In genomic region chr20:39103305-39103704, GRCh38 we compare ENCODE assay signal across 2 cellular contexts.
TF ChIP-seq lines count a peak whose summit lies in the region.

No MANE protein-coding gene starts in this region.

TF ChIP-seq in HepG2, 621 proteins besides CTCF, POLR2A, EP300 and RAD21 (continued from another document and continues in another):
- no peak for TF ChIP-seq ARID3A (IDR thresholded peaks at IDR 0.05; ENCODE audit: low read depth, low read length)
- TF ChIP-seq TRIM22 (IDR thresholded peaks at IDR 0.05), result peak; percentile 83; the same call in 1 of the 2 replicates
- TF ChIP-seq ATF7 (IDR thresholded peaks at IDR 0.05), result peak; percentile 13; the same call in 1 of the 2 replicates
- no peak for TF ChIP-seq ATF7 (CRISPR knock-in tag; IDR thresholded peaks at IDR 0.05)
- no peak for TF ChIP-seq CENPX (CRISPR knock-in tag; IDR thresholded peaks at IDR 0.05)
- TF ChIP-seq ZFP41 (CRISPR knock-in tag; IDR thresholded peaks at IDR 0.05; ENCODE audit: borderline replicate concordance), result no peak
- TF ChIP-seq SOX6 (IDR thresholded peaks at IDR 0.05), result peak; percentile 89; the same call in 1 of the 2 replicates
- TF ChIP-seq SOX6 (CRISPR knock-in tag; IDR thresholded peaks at IDR 0.05), result no peak
- TF ChIP-seq ZNF776 (CRISPR knock-in tag; IDR thresholded peaks at IDR 0.05), result no peak
- TF ChIP-seq YY1 (IDR thresholded peaks at IDR 0.05; ENCODE audit: insufficient read depth, insufficient replicate concordance, low read depth, low read length), result no peak
- TF ChIP-seq ETS1 (CRISPR knock-in tag; IDR thresholded peaks at IDR 0.05), result no peak
- no peak for TF ChIP-seq ZNF678 (CRISPR knock-in tag; IDR thresholded peaks at IDR 0.05)
- no peak for TF ChIP-seq MTF2 (CRISPR knock-in tag; IDR thresholded peaks at IDR 0.05; ENCODE audit: borderline replicate concordance)
- TF ChIP-seq ZFP90 (CRISPR knock-in tag; IDR thresholded peaks at IDR 0.05; ENCODE audit: borderline replicate concordance), result no peak
- 0 out of 2 replicates have a peak, but pooled peaks have one; percentile 54 for TF ChIP-seq NBN (conservative IDR thresholded peaks at IDR 0.05)
- no peak for TF ChIP-seq IRX3 (CRISPR knock-in tag; IDR thresholded peaks at IDR 0.05; ENCODE audit: borderline replicate concordance, low read depth)
- TF ChIP-seq SCMH1 (CRISPR knock-in tag; IDR thresholded peaks at IDR 0.05; ENCODE audit: borderline replicate concordance), result no peak
- TF ChIP-seq ZNF713 (CRISPR knock-in tag; IDR thresholded peaks at IDR 0.05), result no peak
- no peak for TF ChIP-seq ZNF3 (CRISPR knock-in tag; IDR thresholded peaks at IDR 0.05)
- TF ChIP-seq AFF4 (CRISPR knock-in tag; IDR thresholded peaks at IDR 0.05), result no peak
- no peak for TF ChIP-seq ZNF772 (CRISPR knock-in tag; IDR thresholded peaks at IDR 0.05)
- TF ChIP-seq ZNF773 (CRISPR knock-in tag; IDR thresholded peaks at IDR 0.05; ENCODE audit: borderline replicate concordance), result no peak
- no peak for TF ChIP-seq GPBP1L1 (CRISPR knock-in tag; IDR thresholded peaks at IDR 0.05)

TF ChIP-seq in K562, 482 proteins besides CTCF, POLR2A, EP300 and RAD21:
- TF ChIP-seq TFAP4 (CRISPR knock-in tag; IDR thresholded peaks at IDR 0.05; ENCODE audit: borderline replicate concordance) (no peak), FOXJ2 (tag; IDR thresholded peaks at IDR 0.05) (no peak), FOXA3 (CRISPR knock-in tag; conservative IDR thresholded peaks at IDR 0.05 in 1 of 2, IDR thresholded peaks at IDR 0.05 in 1 of 2) (no peak), NCOA6 (IDR thresholded peaks at IDR 0.05) (no peak), E2F4 (CRISPR knock-in tag; IDR thresholded peaks at IDR 0.05; ENCODE audit: low read depth) (no peak), SREBF1 (IDR thresholded peaks at IDR 0.05; ENCODE audit: borderline replicate concordance, low read depth, low read length) (no peak), EHMT2 (IDR thresholded peaks at IDR 0.05) (0 out of 2 replicates have a peak, but pooled peaks have one; percentile 21), CTBP1 (IDR thresholded peaks at IDR 0.05; ENCODE audit: borderline replicate concordance) (0 out of 2 replicates have a peak, but pooled peaks have one; percentile 46), KDM1A (IDR thresholded peaks at IDR 0.05) (0 out of 4 replicates have a peak, but pooled peaks of 1 of the 2 experiments have one; percentile 22)
